9 cellular contexts compared by ENCODE assay signal in genomic region chr10:4825868-4826787, GRCh38. TPM values are rescaled to one million over a fixed set of nuclear protein-coding genes. Genes with fewer than 3 reads are reported as not detected.
DNase-seq lines count a peak whose midpoint lies in the region; ATAC-seq and TF ChIP-seq lines count a peak whose summit lies in the region.
"Had no signal": no experiment of that assay in that cellular context is flagged by ENCODE, and none has a peak within 500 bp of the region (broad histone marks: within the 10 kb centered on the region; RNA-seq: fewer than 3 reads in every experiment).

AKR1E2 (plus strand) TSS chr10:4826207; CDS start chr10:4826325, 118 bp downstream.

- peak within 1 kb of the TSS; percentile 82 for H3K4me3 ChIP-seq in adipocyte (ENCODE audit: low read length)

- no peaks in the 10 kb centered on the region for H3K4me1 ChIP-seq in adipocyte (ENCODE audit: control insufficient read depth, insufficient read depth, low read length)

- intact Hi-C loops in head of caudate nucleus (cut with DNase I), result no loop called here

- peak; percentile 66 for ATAC-seq in HG03342 (IDR thresholded peaks at IDR 0.05; ENCODE audit: unreplicated experiment)
- no peak for ATAC-seq in HG02763 (IDR thresholded peaks at IDR 0.05; ENCODE audit: unreplicated experiment)

- peak within 1 kb of the TSS; percentile 82 for H3K9ac ChIP-seq in adipocyte (ENCODE audit: low read length)

- DNase-seq in DMS114 treated with DMSO at 0.1 percent for 48 hours (lab: John Stamatoyannopoulos, UW; ENCODE audit: unreplicated experiment) (peak; percentile 96), T follicular helper cell (ENCODE audit: low read depth) (peak; percentile 60), adipocyte (ENCODE audit: low read depth) (peak; percentile 93), head of caudate nucleus (peak; percentile 52 to 92 (median 81)), occipital lobe (lab: John Stamatoyannopoulos, UW) (peak; percentile 84)

- no peaks in the 10 kb centered on the region for H3K27me3 ChIP-seq in adipocyte (replicated peaks; ENCODE audit: control insufficient read depth, insufficient read depth, low read length)

- no peaks in the 10 kb centered on the region for H3K9me3 ChIP-seq in adipocyte (ENCODE audit: control insufficient read depth, low read length)

- peaks cover 3% of the 10 kb centered on the region for H3K36me3 ChIP-seq in adipocyte (ENCODE audit: control insufficient read depth, insufficient read depth, low read length, severe bottlenecking)

- TF ChIP-seq CTCF in subcutaneous adipose tissue (IDR thresholded peaks at IDR 0.05; ENCODE audit: low read depth), result no peak

RNA-seq across cellular contexts. Expression of gene AKR1E2, which starts in this region (rescaled TPM):
- 49.0 TPM for total RNA-seq in occipital lobe
- 10 to 100 TPM in 3 of 4 donors, 1 to 10 TPM in 1; 7.1 to 14.1 (median 12.2) TPM for total RNA-seq in subcutaneous adipose tissue
- total RNA-seq: HT1080 had no signal
